Comparison of ENCODE assay signal across 8 cellular contexts in genomic region chr18:811192-812122, GRCh38. TPM values are rescaled to one million over a fixed set of nuclear protein-coding genes. Genes with fewer than 3 reads are reported as not detected.
DNase-seq lines count a peak whose midpoint lies in the region; FAIRE-seq and TF ChIP-seq lines count a peak whose summit lies in the region.

No MANE protein-coding gene starts in this region.

- H3K9me2 ChIP-seq in GM23248 (ENCODE audit: insufficient read depth) = no peaks in the 10 kb centered on the region

- peak overlapping the region; percentile 84 for H3K4me2 ChIP-seq in GM23248 (ENCODE audit: unreplicated experiment)

- H3K4me3 ChIP-seq in GM23248 (peak overlapping the region; percentile 94), small intestine (ENCODE audit: low read depth in 1 of 2, low read length in 2 of 2) (peak overlapping the region; percentile 79 to 85)

- H3K9me3 ChIP-seq in GM23248 (ENCODE audit: low read depth) (no peaks in the 10 kb centered on the region), KOPT-K1 (ENCODE audit: insufficient read depth, low read length, poor library complexity, severe bottlenecking) (no peaks in the 10 kb centered on the region), small intestine (ENCODE audit: control insufficient read depth, low read depth) (no peaks in the 10 kb centered on the region)

- DNase-seq in DMS79 treated with DMSO at 0.1 percent for 48 hours (lab: John Stamatoyannopoulos, UW) (peak; percentile 41), DMS79 (lab: John Stamatoyannopoulos, UW) (no peak), GM23248 (peak; percentile 70), astrocyte of the hippocampus (ENCODE audit: low read depth, low spot score) (peak; percentile 49), iPS-NIHi7 (ENCODE audit: extremely low spot score) (peak; percentile 49), small intestine (peak; percentile 24), GM13976 (ENCODE audit: low spot score) (no peak)

- H3K36me3 ChIP-seq in GM23248 (ENCODE audit: low read depth) (no peaks in the 10 kb centered on the region), KOPT-K1 (ENCODE audit: insufficient read depth, low read length) (no peaks in the 10 kb centered on the region), small intestine (ENCODE audit: control insufficient read depth in 2 of 2, insufficient read depth in 2 of 2, low read length in 2 of 2) (no peaks in the 10 kb centered on the region)

- TF ChIP-seq CTCF in GM13976 (IDR thresholded peaks at IDR 0.05; ENCODE audit: borderline replicate concordance, control extremely low read depth, extremely low read depth, insufficient read depth, missing control alignments) = no peak

- peak overlapping the region; percentile 87 for H2AFZ ChIP-seq in GM23248

- H3K27ac ChIP-seq in GM23248 (peak overlapping the region; percentile 96), KOPT-K1 (ENCODE audit: low read depth, low read length, poor library complexity, severe bottlenecking) (peak overlapping the region; percentile 96), small intestine (ENCODE audit: low read depth in 1 of 2, low read length in 1 of 2) (peak overlapping the region; percentile 87 to 98)

- peak overlapping the region; percentile 95 for H3K9ac ChIP-seq in GM23248

- H3K27me3 ChIP-seq in GM23248 (replicated peaks; ENCODE audit: insufficient read depth) = no peaks in the 10 kb centered on the region
- no peaks in the 10 kb centered on the region for H3K27me3 ChIP-seq in small intestine (ENCODE audit: control insufficient read depth in 2 of 2, insufficient read depth in 2 of 2, low read length in 2 of 2)

- H3F3A ChIP-seq in GM23248 (ENCODE audit: insufficient read depth) = peaks cover 27% of the 10 kb centered on the region

- in situ Hi-C loops in GM23248 (cut with MboI) = no loop called here
- in situ Hi-C loops in GM13976 (cut with MboI; ENCODE audit: low sequenced_read_pairs, unreplicated experiment) = loop anchor here (25.0 kb wide), 1 partner anchor 1851 kb away; the partner anchor contains the start of gene SMCHD1

- H3K4me1 ChIP-seq in GM23248 (ENCODE audit: insufficient read depth) (peaks cover 27% of the 10 kb centered on the region), small intestine (ENCODE audit: control insufficient read depth in 2 of 2, insufficient read depth in 1 of 2, low read depth in 1 of 2, low read length in 1 of 2) (peaks cover 0 to 6% of the 10 kb centered on the region in 2 donors)

- peaks cover 11% of the 10 kb centered on the region for H4K20me1 ChIP-seq in GM23248 (ENCODE audit: insufficient read depth)

- peaks cover 53% of the 10 kb centered on the region for H3K79me2 ChIP-seq in GM23248 (ENCODE audit: insufficient read depth)

- WGBS in GM23248 (ENCODE audit: low coverage in 1 of 2, low lambda C conversion rate in 2 of 2, missing lambda C conversion rate in 2 of 2), 2 experiments = 1 to 2% methylated on average over 26 to 48 of the region's 58 CpGs
- 0% methylated on average over 29 to 58 of the region's 58 CpGs for WGBS in small intestine, 3 donors

- no peak for FAIRE-seq in small intestine (lab: Jason Lieb, UNC)

RNA-seq across cellular contexts. Expression of gene YES1, which starts 0.6 kb away (rescaled TPM):
- total RNA-seq in GM23248 (2014; rRNA removed; shearing (Covaris generic)) = 89.9 and 91.6 TPM in 2 replicates
- polyA plus RNA-seq in GM23248 (2016; fragmentation: Nextera tagmentation; extraction: Ambion mirVana) (23.6 and 23.8 TPM in 2 replicates), small intestine (10 to 100 TPM; 35.9 to 42.7 (median 36.8) TPM)

Comparison
In these comparisons a context has a peak if more than half of its experiments do, and no peak if none do; other contexts are left out.
1. DNase-seq: peak in DMS79 treated with DMSO at 0.1 percent for 48 hours (single experiment), GM23248 (single experiment), astrocyte of the hippocampus (single experiment), iPS-NIHi7 (single experiment) and small intestine (single experiment); none in DMS79 (single experiment) and GM13976 (single experiment).
2. Peak in every context shown above with its lines, with median percentiles within 50 percentile points of each other: H3K27ac ChIP-seq.